ENCODE assay signal across 12 cellular contexts in the genomic region with DNA sequence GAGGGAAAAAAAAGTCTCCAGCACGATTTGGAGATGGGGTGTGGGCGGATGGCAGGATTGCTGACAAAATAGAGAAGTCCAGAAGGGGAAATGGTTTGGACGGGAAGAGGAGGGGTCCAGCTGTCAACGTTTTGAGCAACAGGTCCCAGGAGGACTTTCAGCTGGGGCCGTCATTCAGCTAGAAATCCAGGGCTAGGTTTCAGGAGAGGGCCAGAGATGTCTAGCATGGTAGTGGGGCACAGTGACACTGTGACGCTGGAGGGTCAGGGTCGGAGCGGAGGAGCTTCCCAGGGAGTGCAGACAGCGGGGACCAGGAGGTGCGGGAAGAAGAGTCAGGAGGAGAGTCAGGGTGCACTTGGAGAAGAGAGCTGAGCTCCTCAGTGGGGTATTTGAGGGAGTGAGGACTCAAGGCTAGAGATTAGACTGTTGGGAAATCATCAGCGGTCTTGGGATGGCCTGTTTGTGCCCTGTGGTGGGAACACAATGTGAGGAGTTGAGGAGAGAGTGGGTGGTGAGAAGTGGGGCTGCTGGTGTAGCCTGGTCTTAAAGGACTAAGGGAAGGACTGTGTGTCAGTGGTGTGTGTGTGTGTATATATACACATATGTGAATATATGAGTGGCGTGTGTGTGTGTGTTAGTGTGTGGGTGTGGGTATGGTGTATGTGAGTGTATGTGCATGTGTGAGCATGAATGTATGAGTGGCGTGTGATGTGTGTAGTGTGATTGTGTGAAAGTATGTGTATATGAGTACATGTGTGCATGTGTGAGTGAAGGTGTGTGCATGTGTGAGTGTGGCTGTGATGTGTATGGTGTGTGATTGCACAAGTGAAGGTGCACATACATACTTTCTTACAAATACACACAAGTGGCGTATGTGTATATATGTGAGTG. TPM values are rescaled to one million over a fixed set of nuclear protein-coding genes. Genes with fewer than 3 reads are reported as not detected.
DNase-seq lines count a peak whose midpoint lies in the region; ATAC-seq and TF ChIP-seq lines count a peak whose summit lies in the region.
"Had no signal": no experiment of that assay in that cellular context is flagged by ENCODE, and none has a peak within 500 bp of the region (broad histone marks: within the 10 kb centered on the region; RNA-seq: fewer than 3 reads in every experiment).

No MANE protein-coding gene starts in this region.

- TF ChIP-seq POLR2A in gastroesophageal sphincter (IDR thresholded peaks at IDR 0.05): no peak

- ATAC-seq in CD4-positive, alpha-beta T cell (ENCODE audit: poor library complexity): no peak
- ATAC-seq in gastroesophageal sphincter (no peak), sciatic nerve (no peak), HG02840 (IDR thresholded peaks at IDR 0.05; ENCODE audit: low FRiP score, unreplicated experiment) (no peak)

- peaks cover 0 to 83% (median 58%) of the 10 kb centered on the region in 3 donors for H3K4me1 ChIP-seq in gastroesophageal sphincter
- H3K4me1 ChIP-seq in OCI-LY7 (ENCODE audit: insufficient read depth, low read length, poor library complexity, severe bottlenecking): no peaks in the 10 kb centered on the region

- BruUV-seq in OCI-LY7 (replicated peaks; lab: Mats Ljungman, UMichigan): no TSS peak

- peak overlapping the region in 1 of 2 donors; percentile 99 for H3K4me3 ChIP-seq in gastroesophageal sphincter
- H3K4me3 ChIP-seq in OCI-LY7 (ENCODE audit: low read depth, low read length, poor library complexity, severe bottlenecking): no peak overlapping the region

- H3K4me2 ChIP-seq in OCI-LY7 (ENCODE audit: low read length): no peak overlapping the region
- H3K4me2 ChIP-seq: KMS-11 had no signal

- no peaks in the 10 kb centered on the region for H3K27me3 Mint-ChIP-seq in CD4-positive, alpha-beta T cell

- intact Hi-C loops in CD4-positive, alpha-beta T cell (cut with DNase I, micrococcal nuclease): loop anchor here (5.0 to 10.0 kb wide), 2 partner anchors 530 to 578 kb away; a partner anchor contains a TSS
- intact Hi-C loops in sciatic nerve (cut with DNase I) (no loop called here), OCI-LY7 (cut with micrococcal nuclease; ENCODE audit: unreplicated experiment) (no loop called here)

- no peak for DNase-seq in CD4-positive, alpha-beta T cell
- peak; percentile 80 for DNase-seq in SKM-1 treated with dmso at 0.1 percent for 144 hours (lab: John Stamatoyannopoulos, UW; ENCODE audit: unreplicated experiment)
- peak; percentile 54 for DNase-seq in sciatic nerve (ENCODE audit: low spot score)
- no peak for DNase-seq in NCI-H2227 (lab: John Stamatoyannopoulos, UW; ENCODE audit: unreplicated experiment)
- DNase-seq in NCI-H1092 (lab: John Stamatoyannopoulos, UW): no peak
- DNase-seq in OCI-LY7 (ENCODE audit: low spot score): no peak
- DNase-seq: DMS53; retina; stimulated activated naive CD4-positive, alpha-beta T cell treated with Interleukin-2 at 50 U/mL for 16 hours had no signal

- no peak overlapping the region for H3K27ac Mint-ChIP-seq in CD4-positive, alpha-beta T cell

- H3K36me3 Mint-ChIP-seq in CD4-positive, alpha-beta T cell (ENCODE audit: low read depth): peaks cover 27% of the 10 kb centered on the region

- TF ChIP-seq EP300 in gastroesophageal sphincter (IDR thresholded peaks at IDR 0.05): no peak

- CTCF ChIA-PET in CD4-positive, alpha-beta T cell (lab: Charles Lee): interaction anchor here (1.2 to 2.1 kb wide), 5 partner anchors 19 to 128 kb away, joined by 3 to 5 read pairs (median 4); no protein-coding TSS in a partner anchor
- CTCF ChIA-PET in OCI-LY7 (lab: Charles Lee; ENCODE audit: unreplicated experiment): no interaction called here

- no peaks in the 10 kb centered on the region for H3K9me3 ChIP-seq in CD4-positive, alpha-beta T cell (ENCODE audit: control insufficient read depth, low read length)
- no peaks in the 10 kb centered on the region for H3K9me3 ChIP-seq in gastroesophageal sphincter
- H3K9me3 ChIP-seq in OCI-LY7 (ENCODE audit: low read length): no peaks in the 10 kb centered on the region

- no peaks in the 10 kb centered on the region for H3K79me2 ChIP-seq in OCI-LY7 (ENCODE audit: insufficient read depth, low read depth, low read length)

- no peaks in the 10 kb centered on the region for H3K9me3 Mint-ChIP-seq in CD4-positive, alpha-beta T cell

- H3K4me1 Mint-ChIP-seq in CD4-positive, alpha-beta T cell (ENCODE audit: low read depth): peaks cover 10% of the 10 kb centered on the region

- POLR2A ChIA-PET in CD4-positive, alpha-beta T cell (lab: Charles Lee): interaction anchor here (1.0 to 2.9 kb wide), 11 partner anchors 8 to 599 kb away, joined by 3 to 30 read pairs (median 4); a partner anchor contains a TSS
- POLR2A ChIA-PET in OCI-LY7 (lab: Charles Lee): interaction anchor here (0.6 kb wide), 1 partner anchor 95 kb away, joined by 7 read pairs; no protein-coding TSS in a partner anchor

- H3K27ac ChIP-seq in CD4-positive, alpha-beta T cell (ENCODE audit: low read depth, low read length): peak overlapping the region; percentile 68
- peak overlapping the region; percentile 96 to 100 (median 99) for H3K27ac ChIP-seq in gastroesophageal sphincter
- H3K27ac ChIP-seq in OCI-LY7 (ENCODE audit: low read depth, low read length, poor library complexity, severe bottlenecking): no peak overlapping the region
- H3K27ac ChIP-seq: KMS-11 had no signal

- H3K36me3 ChIP-seq in gastroesophageal sphincter (peaks cover 0 to 33% of the 10 kb centered on the region in 2 donors), OCI-LY7 (ENCODE audit: insufficient read depth, low read length) (no peaks in the 10 kb centered on the region)

- TF ChIP-seq CTCF in CD4-positive, alpha-beta T cell (IDR thresholded peaks at IDR 0.05): no peak
- TF ChIP-seq CTCF in gastroesophageal sphincter (IDR thresholded peaks at IDR 0.05) (no peak), OCI-LY7 (conservative IDR thresholded peaks at IDR 0.05; ENCODE audit: low read length) (no peak)

- H2AFZ ChIP-seq in OCI-LY7 (ENCODE audit: low read length): no peak overlapping the region

- H3K27me3 ChIP-seq in CD4-positive, alpha-beta T cell (ENCODE audit: control insufficient read depth, insufficient read depth, low read length): no peaks in the 10 kb centered on the region
- H3K27me3 ChIP-seq in gastroesophageal sphincter: no peaks in the 10 kb centered on the region

- no peaks in the 10 kb centered on the region for H3K9me2 ChIP-seq in OCI-LY7 (ENCODE audit: insufficient read depth, low read length)

- no peaks in the 10 kb centered on the region for H4K20me1 ChIP-seq in OCI-LY7 (ENCODE audit: insufficient read depth, low read length)

- no peak overlapping the region for H3K4me3 Mint-ChIP-seq in CD4-positive, alpha-beta T cell

- WGBS in gastroesophageal sphincter (ENCODE audit: low coverage in 1 of 2), 2 donors: 26 to 44% methylated on average over 13 to 14 of the region's 14 CpGs

RNA-seq across cellular contexts. Expression of a gene that starts 3.8 kb away (rescaled TPM):
- total RNA-seq in CD4-positive, alpha-beta T cell: 100 to 1,000 TPM; 132 to 146 TPM
- total RNA-seq in gastroesophageal sphincter (100 to 1,000 TPM; 111 to 389 (median 146) TPM), sciatic nerve (178 TPM), OCI-LY7 (2022) (2.8 and 4.2 TPM in 2 replicates)
- total RNA-seq in OCI-LY7 (2014; rRNA removed; shearing (Covaris generic)): 0.31 and 0.44 TPM in 2 replicates

RNA-seq across cellular contexts. Expression of a gene that starts 22.5 kb away (rescaled TPM):
- under 1 TPM in 1 of 2 experiments, not detected in 1; 0.14 TPM for total RNA-seq in CD4-positive, alpha-beta T cell
- total RNA-seq in gastroesophageal sphincter: 1 to 10 TPM in 2 of 4 donors, under 1 TPM in 2; 0.31 to 2.4 (median 1.2) TPM
- 2.6 TPM for total RNA-seq in sciatic nerve
- total RNA-seq in OCI-LY7 (2014; rRNA removed; shearing (Covaris generic)): not detected in 2 replicates
- not detected in 2 replicates for total RNA-seq in OCI-LY7 (2022)

RNA-seq across cellular contexts. Expression of a gene that starts 23.7 kb away (rescaled TPM):
- total RNA-seq in CD4-positive, alpha-beta T cell: 10 to 100 TPM; 16.0 to 19.0 TPM
- total RNA-seq in gastroesophageal sphincter (1 to 10 TPM in 1 of 4 donors, under 1 TPM in 1, not detected in 2; 0.78 to 2.5 TPM), sciatic nerve (0.22 TPM), OCI-LY7 (2022) (not detected in 2 replicates)
- total RNA-seq in OCI-LY7 (2014; rRNA removed; shearing (Covaris generic)): not detected in 2 replicates

RNA-seq across cellular contexts. Expression of a gene that starts 58.3 kb away (rescaled TPM):
- under 1 TPM; 0.47 to 0.61 TPM for total RNA-seq in CD4-positive, alpha-beta T cell
- total RNA-seq in gastroesophageal sphincter: under 1 TPM in 1 of 4 donors, not detected in 3; 0.40 TPM
- total RNA-seq in sciatic nerve: 0.40 TPM
- total RNA-seq in OCI-LY7 (2014; rRNA removed; shearing (Covaris generic)): not detected in 2 replicates
- total RNA-seq in OCI-LY7 (2022): not detected in 2 replicates

Comparison
In these comparisons a context has a peak if more than half of its experiments do, and no peak if none do; other contexts are left out.
1. DNase-seq: peak in SKM-1 treated with dmso at 0.1 percent for 144 hours (single experiment) and sciatic nerve (single experiment); none in CD4-positive, alpha-beta T cell (0 of 10), NCI-H2227 (single experiment), NCI-H1092 (single experiment) and OCI-LY7 (single experiment).
2. RNA of a gene that starts 3.8 kb away (total RNA-seq): 178 TPM in sciatic nerve (single experiment), 111 to 389 TPM in gastroesophageal sphincter and 132 to 146 TPM in CD4-positive, alpha-beta T cell; 0.31 to 4.2 TPM in OCI-LY7; every median in the first group is over 10 times any median in the second.
3. RNA of a gene that starts 23.7 kb away (total RNA-seq): 16.0 to 19.0 TPM in CD4-positive, alpha-beta T cell; 0.78 to 2.5 TPM in gastroesophageal sphincter, 0.22 TPM in sciatic nerve (single experiment) and not detected in OCI-LY7; every median in the first group is over 4 times any median in the second.
4. intact Hi-C loops: an anchor here in CD4-positive, alpha-beta T cell (5.0 to 10.0 kb wide); none called in sciatic nerve and OCI-LY7.